In the genomic region with DNA sequence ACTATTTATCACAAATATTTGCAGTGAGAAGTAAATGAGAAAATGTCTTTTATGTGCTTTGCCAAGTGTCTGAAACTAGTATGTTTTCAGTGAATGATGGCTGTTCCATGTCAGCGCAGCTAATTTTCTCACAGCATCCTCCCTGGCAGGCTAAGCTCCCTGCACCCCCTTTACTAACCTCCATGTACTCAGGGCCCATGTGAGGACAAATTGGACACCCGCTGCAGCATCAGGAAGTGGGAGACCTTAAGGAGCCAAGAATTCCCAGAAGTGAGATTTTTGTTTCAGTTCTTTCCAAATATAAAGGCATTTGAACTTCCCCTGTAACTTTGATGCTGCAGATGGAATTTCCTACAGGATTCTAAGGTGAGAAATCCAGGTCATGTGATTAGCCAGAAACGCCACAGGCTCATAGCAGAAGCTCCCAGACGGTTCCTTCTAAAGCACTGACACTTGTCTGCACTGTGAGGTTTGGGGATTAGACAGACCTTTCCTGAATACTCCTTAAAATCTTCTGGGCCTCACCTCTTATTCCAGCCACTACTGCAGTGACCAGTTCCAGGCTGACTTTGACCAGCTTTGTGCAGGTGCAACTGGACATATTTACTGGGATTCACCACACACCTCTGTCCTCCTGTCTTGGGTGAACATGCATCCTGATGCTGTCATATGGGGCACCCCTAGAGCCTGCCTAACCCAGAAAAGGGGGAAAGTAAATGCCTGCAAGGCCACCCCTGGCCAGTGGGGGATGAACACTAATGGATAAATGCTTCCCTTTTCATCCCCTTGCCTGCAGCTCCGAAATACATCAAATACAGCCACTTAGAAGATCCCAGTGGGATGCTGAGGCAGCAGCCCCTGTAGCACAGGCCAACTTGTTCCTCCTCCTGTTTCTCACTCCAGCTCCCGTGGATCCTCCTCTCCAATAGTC, we compare ENCODE assay signal across 1 cellular context.
TF ChIP-seq lines count a peak whose summit lies in the region.

No MANE protein-coding gene starts in this region.

TF ChIP-seq in SK-N-SH, 30 proteins besides CTCF, POLR2A, EP300 and RAD21 (continued from another document):
- TF ChIP-seq PBX3 (IDR thresholded peaks at IDR 0.05) = no peak
- TF ChIP-seq, protein P1, sequence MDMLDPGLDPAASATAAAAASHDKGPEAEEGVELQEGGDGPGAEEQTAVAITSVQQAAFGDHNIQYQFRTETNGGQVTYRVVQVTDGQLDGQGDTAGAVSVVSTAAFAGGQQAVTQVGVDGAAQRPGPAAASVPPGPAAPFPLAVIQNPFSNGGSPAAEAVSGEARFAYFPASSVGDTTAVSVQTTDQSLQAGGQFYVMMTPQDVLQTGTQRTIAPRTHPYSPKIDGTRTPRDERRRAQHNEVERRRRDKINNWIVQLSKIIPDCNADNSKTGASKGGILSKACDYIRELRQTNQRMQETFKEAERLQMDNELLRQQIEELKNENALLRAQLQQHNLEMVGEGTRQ (IDR thresholded peaks at IDR 0.05; ENCODE audit: borderline replicate concordance, low read depth, low read length) = no peak
- no peak for TF ChIP-seq ELF1 (IDR thresholded peaks at IDR 0.05)
- no peak for TF ChIP-seq POLR2AphosphoS5 (IDR thresholded peaks at IDR 0.05; ENCODE audit: low read depth, low read length)
- TF ChIP-seq FOSL2 (IDR thresholded peaks at IDR 0.05; ENCODE audit: borderline replicate concordance, low read depth) = no peak
- no peak for TF ChIP-seq TEAD4 (IDR thresholded peaks at IDR 0.05; ENCODE audit: borderline replicate concordance, insufficient read depth)
- TF ChIP-seq MEF2A (IDR thresholded peaks at IDR 0.05; ENCODE audit: borderline replicate concordance, low read depth) = no peak
- no peak for TF ChIP-seq TAF1 (IDR thresholded peaks at IDR 0.05; ENCODE audit: borderline replicate concordance, low read depth, low read length)
- no peak for TF ChIP-seq RXRA (IDR thresholded peaks at IDR 0.05; ENCODE audit: borderline replicate concordance, low read depth)
